Comparison of ENCODE assay signal across 8 cellular contexts in genomic region chr4:49154709-49155108, GRCh38.
DNase-seq lines count a peak whose midpoint lies in the region; ATAC-seq lines count a peak whose summit lies in the region.
"Not testable (repeated sequence)": the region's sequence is repeated elsewhere in the genome, so short reads cannot be mapped to it uniquely, and the experiment has no call there.

No MANE protein-coding gene starts in this region.

- H3K36me3 ChIP-seq in aorta (ENCODE audit: control insufficient read depth in 1 of 2, insufficient read depth in 2 of 2, low read length in 1 of 2), result not testable (repeated sequence)

- peaks cover 0 to 33% (median 4%) of the 10 kb centered on the region in 3 donors for H3K4me1 Mint-ChIP-seq in naive B cell

- not testable (repeated sequence) for H3K4me3 ChIP-seq in right cardiac atrium (ENCODE audit: low read length); aorta (ENCODE audit: low read length in 2 of 2)

- peaks cover 44 to 83% (median 66%) of the 10 kb centered on the region in 7 donors for H3K9me3 Mint-ChIP-seq in naive B cell

- H3K36me3 Mint-ChIP-seq in naive B cell, result peaks cover 18 to 55% of the 10 kb centered on the region in 2 donors

- H3K27ac ChIP-seq in right cardiac atrium (ENCODE audit: low read length); aorta (ENCODE audit: low read depth in 1 of 2, low read length in 2 of 2): not testable (repeated sequence)

- DNase-seq in NAMALWA (ENCODE audit: low spot score), result peak; percentile 79
- DNase-seq in cerebellar cortex (ENCODE audit: low spot score), result peak; percentile 67
- DNase-seq in right cardiac atrium, naive B cell, aorta: not testable (repeated sequence)

- not testable (repeated sequence) for H3K27ac Mint-ChIP-seq in naive B cell

- not testable (repeated sequence) for H3K4me3 Mint-ChIP-seq in naive B cell

- 58% methylated on average over 8 of the region's 8 CpGs for WGBS in right cardiac atrium
- 52 to 55% methylated on average over 8 of the region's 8 CpGs for WGBS in aorta, 2 donors

- H3K9me3 ChIP-seq in right cardiac atrium (ENCODE audit: control insufficient read depth, low read length); aorta (ENCODE audit: control insufficient read depth, low read length): not testable (repeated sequence)

- intact Hi-C loops in right cardiac atrium (cut with DNase I); aorta (cut with DNase I): not testable (repeated sequence)

- not testable (repeated sequence) for H3K27me3 Mint-ChIP-seq in naive B cell

- not testable (repeated sequence) for H3K4me1 ChIP-seq in right cardiac atrium (ENCODE audit: control insufficient read depth, insufficient read depth, low read length); aorta (ENCODE audit: control insufficient read depth in 1 of 2, insufficient read depth in 2 of 2, low read length in 2 of 2)

- peak; percentile 31 for ATAC-seq in GM18520 (IDR thresholded peaks at IDR 0.05; ENCODE audit: unreplicated experiment)
- ATAC-seq in GM21786 (IDR thresholded peaks at IDR 0.05; ENCODE audit: unreplicated experiment), result peak; percentile 42
- peak; percentile 41 for ATAC-seq in HG03159 (IDR thresholded peaks at IDR 0.05; ENCODE audit: unreplicated experiment)
- peak; percentile 75 to 80 for ATAC-seq in right cardiac atrium
- ATAC-seq in naive B cell (ENCODE audit: low read depth in 2 of 2), result peak; percentile 34 to 47
- peak; percentile 88 for ATAC-seq in aorta (ENCODE audit: low FRiP score)

- H3K27me3 ChIP-seq in right cardiac atrium (ENCODE audit: control insufficient read depth, insufficient read depth); aorta (ENCODE audit: control insufficient read depth in 1 of 2, insufficient read depth in 2 of 2, low read length in 1 of 2): not testable (repeated sequence)

Comparison
In these comparisons a context has a peak if more than half of its experiments do, and no peak if none do; other contexts are left out.
1. ATAC-seq: peak in every context shown above with its lines; median percentile 88 in aorta; 78 in right cardiac atrium; 42 in GM21786; 41 in HG03159; 40 in naive B cell; 31 in GM18520.